Comparison of ENCODE assay signal across 22 cellular contexts in the genomic region with DNA sequence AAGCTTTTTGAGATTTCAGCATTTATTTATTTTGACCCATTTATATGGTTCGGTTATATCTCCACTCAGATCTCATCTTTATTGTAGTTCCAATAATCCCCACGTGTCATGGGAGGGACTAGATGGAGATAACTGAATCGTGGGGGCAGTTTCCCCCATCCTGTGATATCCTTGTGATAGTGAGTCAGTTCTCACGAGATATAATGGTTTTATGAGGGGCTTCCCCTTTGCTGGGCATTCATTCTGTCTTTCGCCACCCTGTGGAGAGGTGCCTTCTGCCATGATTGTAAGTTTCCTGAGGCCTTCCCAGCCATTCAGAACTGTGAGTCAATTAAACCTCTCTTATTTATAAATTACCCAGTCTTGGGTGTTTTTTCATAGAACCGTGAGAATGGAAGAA.
"Had no signal": no experiment of that assay in that cellular context is flagged by ENCODE, and none has a peak within 500 bp of the region (broad histone marks: within the 10 kb centered on the region; RNA-seq: fewer than 3 reads in every experiment).

No MANE protein-coding gene starts in this region.

- H3K36me3 Mint-ChIP-seq: naive thymus-derived CD8-positive, alpha-beta T cell; stimulated activated memory B cell treated with anti-CD40 and anti-IgM and Interleukin-4, amounts not matched to agents 10 μg/mL and 1 μg/mL and 100 μg/mL, for 72 hours had no signal

- H3K36me3 ChIP-seq: lower lobe of right lung, prostate gland, right atrium auricular region, suprapubic skin, transverse colon, upper lobe of right lung, uterus had no signal

- H3K4me3 Mint-ChIP-seq: dendritic cell treated with granulocyte-macrophage colony-stimulating factor and Interleukin-4, amounts not matched to agents 40 ng/mL and 50 ng/mL, for 4 days; naive thymus-derived CD8-positive, alpha-beta T cell; nephron progenitor cell; stimulated activated memory B cell treated with anti-CD40 and anti-IgM and Interleukin-4, amounts not matched to agents 10 μg/mL and 1 μg/mL and 100 μg/mL, for 72 hours; stimulated activated naive CD8-positive, alpha-beta T cell treated with anti-CD3 and anti-CD28 coated beads, Interleukin-15, Interleukin-2, amounts not matched to agents 100 ng/mL and 50 ng/mL, for 24 hours had no signal

- ATAC-seq: left ventricle myocardium superior; lower lobe of right lung; naive thymus-derived CD8-positive, alpha-beta T cell; sciatic nerve; stimulated activated memory B cell treated with anti-CD40 and anti-IgM and Interleukin-4, amounts not matched to agents 10 μg/mL and 1 μg/mL and 100 μg/mL, for 72 hours; upper lobe of right lung had no signal

- H3K4me1 ChIP-seq: lower lobe of right lung, prostate gland, right atrium auricular region, suprapubic skin, transverse colon, upper lobe of right lung, uterus had no signal

- H3K9me3 Mint-ChIP-seq: naive thymus-derived CD8-positive, alpha-beta T cell; nephron progenitor cell; stimulated activated memory B cell treated with anti-CD40 and anti-IgM and Interleukin-4, amounts not matched to agents 10 μg/mL and 1 μg/mL and 100 μg/mL, for 72 hours; stimulated activated naive CD8-positive, alpha-beta T cell treated with anti-CD3 and anti-CD28 coated beads, Interleukin-15, Interleukin-2, amounts not matched to agents 100 ng/mL and 50 ng/mL, for 24 hours had no signal

- H3K4me3 ChIP-seq: lower lobe of right lung, prostate gland, right atrium auricular region, smooth muscle cell, suprapubic skin, transverse colon, upper lobe of right lung, uterus had no signal

- DNase-seq: effector memory CD4-positive, alpha-beta T cell; head of caudate nucleus; left ventricle myocardium superior; lower lobe of right lung; naive thymus-derived CD8-positive, alpha-beta T cell; nephron progenitor cell; stimulated activated CD4-positive, alpha-beta T cell treated with anti-CD3 and anti-CD28 coated beads, Interleukin-12 subunit alpha, Interleukin-12 subunit beta, amount 100 ng/mL, for 4 hours; stimulated activated CD4-positive, alpha-beta T cell treated with anti-CD3 and anti-CD28 coated beads, Interleukin-4, amount 100 ng/mL, for 4 hours; transverse colon; upper lobe of right lung; uterus had no signal

- H3K27ac Mint-ChIP-seq: dendritic cell treated with granulocyte-macrophage colony-stimulating factor and Interleukin-4, amounts not matched to agents 40 ng/mL and 50 ng/mL, for 4 days; stimulated activated memory B cell treated with anti-CD40 and anti-IgM and Interleukin-4, amounts not matched to agents 10 μg/mL and 1 μg/mL and 100 μg/mL, for 72 hours; stimulated activated naive CD8-positive, alpha-beta T cell treated with anti-CD3 and anti-CD28 coated beads, Interleukin-15, Interleukin-2, amounts not matched to agents 100 ng/mL and 50 ng/mL, for 24 hours had no signal

- H3K4me2 ChIP-seq: smooth muscle cell had no signal

- H3K27ac ChIP-seq: lower lobe of right lung, prostate gland, right atrium auricular region, suprapubic skin, transverse colon, upper lobe of right lung, uterus had no signal

- H3K9me3 ChIP-seq: lower lobe of right lung, prostate gland, right atrium auricular region, suprapubic skin, transverse colon, upper lobe of right lung, uterus had no signal

- H3K27me3 ChIP-seq: right atrium auricular region, suprapubic skin, transverse colon, upper lobe of right lung, uterus had no signal

- FAIRE-seq: colon, frontal cortex, keratinocyte had no signal

- H3K4me1 Mint-ChIP-seq: nephron progenitor cell; stimulated activated memory B cell treated with anti-CD40 and anti-IgM and Interleukin-4, amounts not matched to agents 10 μg/mL and 1 μg/mL and 100 μg/mL, for 72 hours had no signal
